In genomic region chr4:41525129-41525528, GRCh38 we compare ENCODE assay signal across 12 cellular contexts. TPM values are rescaled to one million over a fixed set of nuclear protein-coding genes. Genes with fewer than 3 reads are reported as not detected.
DNase-seq lines count a peak whose midpoint lies in the region; ATAC-seq, FAIRE-seq and TF ChIP-seq lines count a peak whose summit lies in the region.
"Had no signal": no experiment of that assay in that cellular context is flagged by ENCODE, and none has a peak within 500 bp of the region (broad histone marks: within the 10 kb centered on the region; RNA-seq: fewer than 3 reads in every experiment).

No MANE protein-coding gene starts in this region.

- in situ Hi-C loops in HepG2 (cut with HindIII; ENCODE audit: extremely low pct_ligation_motif_present, low pct_unique_long_range_greater_than_20kb): no loop called here

- H4K20me1 ChIP-seq in HepG2 (ENCODE audit: insufficient read depth, low read length): no peaks in the 10 kb centered on the region

- ATAC-seq in HepG2: no peak
- ATAC-seq in activated naive CD4-positive, alpha-beta T cell treated with anti-CD3 and anti-CD28 coated beads, Interleukin-2, amount 50 U/mL, for 72 hours: no peak
- ATAC-seq: stimulated activated naive CD8-positive, alpha-beta T cell treated with anti-CD3 and anti-CD28 coated beads, Interleukin-15, Interleukin-2, amounts not matched to agents 100 U/mL and 50 U/mL, for 24 hours had no signal

- no peak for TF ChIP-seq EP300 in HepG2 (IDR thresholded peaks at IDR 0.05; ENCODE audit: low read depth in 2 of 2, low read length in 2 of 2)
- no peak for TF ChIP-seq EP300 in HepG2 (CRISPR knock-in tag; IDR thresholded peaks at IDR 0.05; ENCODE audit: borderline replicate concordance)

- no peaks in the 10 kb centered on the region for H3K79me2 ChIP-seq in HepG2 (ENCODE audit: insufficient read depth, low read length)

- no peaks in the 10 kb centered on the region for H3K4me1 ChIP-seq in liver (ENCODE audit: control insufficient read depth in 4 of 4, insufficient read depth in 4 of 4, low read length in 3 of 4)
- no peaks in the 10 kb centered on the region for H3K4me1 ChIP-seq in HepG2 (ENCODE audit: insufficient read depth, low read length)

- no peak overlapping the region for H3K27ac ChIP-seq in liver (ENCODE audit: low read depth in 1 of 2, low read length in 2 of 2)
- H3K27ac ChIP-seq in HepG2 (ENCODE audit: extremely low read length, insufficient read depth, low read length): no peak overlapping the region
- no peak overlapping the region for H3K27ac ChIP-seq in coronary artery

- peaks cover 6% of the 10 kb centered on the region in 2 donors for H3K9me3 Mint-ChIP-seq in activated naive CD4-positive, alpha-beta T cell treated with anti-CD3 and anti-CD28 coated beads, Interleukin-2, amount 50 U/mL, for 72 hours

- no peak overlapping the region for H3K27ac Mint-ChIP-seq in activated naive CD4-positive, alpha-beta T cell treated with anti-CD3 and anti-CD28 coated beads, Interleukin-2, amount 50 U/mL, for 72 hours

- DNase-seq in HepG2 (ENCODE audit: low spot score) (no peak), bronchial epithelial cell (ENCODE audit: low read depth) (peak; percentile 66), iPS-NIHi7 (ENCODE audit: extremely low spot score) (peak; percentile 26), amygdala (lab: John Stamatoyannopoulos, UW) (no peak), coronary artery (ENCODE audit: low spot score) (no peak), NCI-H2029 treated with DMSO at 0.1 percent for 48 hours (lab: John Stamatoyannopoulos, UW) (no peak)
- DNase-seq in activated naive CD4-positive, alpha-beta T cell treated with anti-CD3 and anti-CD28 coated beads, Interleukin-2, amount 50 U/mL, for 72 hours (ENCODE audit: low spot score in 2 of 2): no peak
- DNase-seq: activated T-cell treated with anti-CD3 and anti-CD28 coated beads, Interleukin-2, amount 50 U/mL, for 48 hours; midbrain; NCI-H82; stimulated activated naive CD8-positive, alpha-beta T cell treated with anti-CD3 and anti-CD28 coated beads, Interleukin-15, Interleukin-2, amounts not matched to agents 100 U/mL and 50 U/mL, for 24 hours had no signal

- H3K9me3 ChIP-seq in liver (ENCODE audit: control insufficient read depth in 4 of 4, low read length in 3 of 4): no peaks in the 10 kb centered on the region
- no peaks in the 10 kb centered on the region for H3K9me3 ChIP-seq in HepG2 (ENCODE audit: low read length)

- no peak for TF ChIP-seq CTCF in liver (IDR thresholded peaks at IDR 0.05; ENCODE audit: low read depth, low read length, missing input control)
- no peak for TF ChIP-seq CTCF in HepG2 (CRISPR knock-in tag; IDR thresholded peaks at IDR 0.05)
- TF ChIP-seq CTCF in bronchial epithelial cell (IDR thresholded peaks at IDR 0.05; ENCODE audit: insufficient read depth, low read length, severe bottlenecking): no peak
- no peak for TF ChIP-seq CTCF in coronary artery (IDR thresholded peaks at IDR 0.05)

- CTCF ChIA-PET in HepG2 (lab: Yijun Ruan, JAX; ENCODE audit: low intra/inter-chr PET ratio, low total read pairs): no interaction called here

- POLR2A ChIA-PET in HepG2 (lab: Yijun Ruan, JAX): no interaction called here

- H3K36me3 ChIP-seq in liver (ENCODE audit: control insufficient read depth in 4 of 4, insufficient read depth in 3 of 4, low read depth in 1 of 4, low read length in 3 of 4) (peaks cover 0 to 2% (median 0%) of the 10 kb centered on the region in 4 donors), HepG2 (replicated peaks in 1 of 2; ENCODE audit: control insufficient read depth in 1 of 2, insufficient read depth in 2 of 2, low read length in 2 of 2) (no peaks in the 10 kb centered on the region), bronchial epithelial cell (ENCODE audit: control insufficient read depth, insufficient read depth, low read length) (no peaks in the 10 kb centered on the region)

- peaks cover 0 to 4% of the 10 kb centered on the region in 2 donors for H3K36me3 Mint-ChIP-seq in activated naive CD4-positive, alpha-beta T cell treated with anti-CD3 and anti-CD28 coated beads, Interleukin-2, amount 50 U/mL, for 72 hours

- 86% methylated on average over 11 of the region's 11 CpGs for WGBS in liver
- WGBS in HepG2 (ENCODE audit: low lambda C conversion rate): 68% methylated on average over 11 of the region's 11 CpGs

- intact Hi-C loops in HepG2 (cut with micrococcal nuclease; ENCODE audit: unreplicated experiment): no loop called here

- no peak overlapping the region for H3K9ac ChIP-seq in liver (ENCODE audit: low read depth in 1 of 2, low read length in 2 of 2)
- no peak overlapping the region for H3K9ac ChIP-seq in HepG2 (ENCODE audit: insufficient read depth, low read depth, low read length)

- H3K27me3 ChIP-seq in liver (ENCODE audit: control insufficient read depth in 4 of 4, insufficient read depth in 4 of 4, low read length in 3 of 4): no peaks in the 10 kb centered on the region
- peaks cover 0 to 4% of the 10 kb centered on the region in 2 experiments; a peak in 1 of 5 replicates for H3K27me3 ChIP-seq in HepG2 (ENCODE audit: control insufficient read depth in 1 of 2, insufficient read depth in 2 of 2, low read length in 2 of 2)
- no peaks in the 10 kb centered on the region for H3K27me3 ChIP-seq in bronchial epithelial cell (ENCODE audit: control insufficient read depth, insufficient read depth, low read length)

- FAIRE-seq in HepG2 (lab: Jason Lieb, UNC): no peak
- FAIRE-seq in bronchial epithelial cell (lab: Jason Lieb, UNC): no peak

- H2AFZ ChIP-seq in HepG2 (ENCODE audit: low read length): no peak overlapping the region

- H3K4me3 ChIP-seq in liver (ENCODE audit: low read depth in 1 of 3, low read length in 3 of 3) (no peak overlapping the region), HepG2 (replicated peaks in 1 of 3; ENCODE audit: insufficient read depth in 1 of 3, low read depth in 2 of 3, low read length in 3 of 3) (no peak overlapping the region), bronchial epithelial cell (ENCODE audit: low read depth, low read length) (no peak overlapping the region), coronary artery (no peak overlapping the region)

- no peak overlapping the region for H3K4me2 ChIP-seq in HepG2 (ENCODE audit: low read depth, low read length)

- TF ChIP-seq RAD21 in liver (IDR thresholded peaks at IDR 0.05) (no peak), HepG2 (CRISPR knock-in tag; IDR thresholded peaks at IDR 0.05) (no peak)

- no peak for TF ChIP-seq POLR2A in HepG2 (IDR thresholded peaks at IDR 0.05; ENCODE audit: insufficient read depth in 1 of 2, low read depth in 2 of 2, low read length in 2 of 2)

- BruUV-seq in HepG2 (replicated peaks; lab: Mats Ljungman, UMichigan): no TSS peak

TF ChIP-seq in liver, 16 proteins besides CTCF, POLR2A, EP300 and RAD21 (continues in another document):
- peak; percentile 36 to 50 for TF ChIP-seq JUND (IDR thresholded peaks at IDR 0.05)

TF ChIP-seq in HepG2, 621 proteins besides CTCF, POLR2A, EP300 and RAD21 (continues in another document):
- TF ChIP-seq NFYC (CRISPR knock-in tag; IDR thresholded peaks at IDR 0.05) (no peak), TBP (CRISPR knock-in tag; IDR thresholded peaks at IDR 0.05) (no peak), ZMAT3 (CRISPR knock-in tag; conservative IDR thresholded peaks at IDR 0.05) (no peak), ZNF543 (CRISPR knock-in tag; IDR thresholded peaks at IDR 0.05) (no peak), ZNF75D (CRISPR knock-in tag; IDR thresholded peaks at IDR 0.05; ENCODE audit: borderline replicate concordance) (no peak), RFX3 (CRISPR knock-in tag; IDR thresholded peaks at IDR 0.05) (no peak)

RNA-seq across cellular contexts. Expression of gene LIMCH1, which starts 12.8 kb away (rescaled TPM):
- total RNA-seq in liver (10 to 100 TPM in 1 of 2 donors, 1 to 10 TPM in 1; 2.0 to 30.6 TPM), HepG2 (2016; rRNA removed; fragmentation: Illumina TruSeq; extraction: Trizol) (not detected in 2 replicates), bronchial epithelial cell (5.2 and 6.8 TPM in 2 replicates)
- polyA plus RNA-seq in liver (1 to 10 TPM; 7.0 to 9.2 TPM), HepG2 (2011; rRNA removed) (0.04 TPM in 1 of 2 replicates, not detected in the other)
- total RNA-seq in HepG2 (2016; cell fraction: cytosol; rRNA removed; fragmentation: Illumina TruSeq; extraction: Trizol; ENCODE audit: low read depth): not detected in 2 replicates
- not detected in 2 replicates for total RNA-seq in HepG2 (2016; cell fraction: insoluble cytoplasmic fraction; rRNA removed; fragmentation: Illumina TruSeq; extraction: Trizol)
- total RNA-seq in HepG2 (2016; cell fraction: membrane; rRNA removed; fragmentation: Illumina TruSeq; extraction: Trizol): not detected in 2 replicates
- total RNA-seq in HepG2 (2016; cell fraction: nucleus; rRNA removed; fragmentation: Illumina TruSeq; extraction: Trizol): not detected in 2 replicates
- 0.01 TPM in 1 of 2 replicates, not detected in the other for polyA plus RNA-seq in HepG2 (2011; cell fraction: cytosol; rRNA removed)
- 0.05 TPM in 1 of 2 replicates, not detected in the other for polyA plus RNA-seq in HepG2 (2011; cell fraction: nucleus; rRNA removed)
- polyA plus RNA-seq in HepG2 (2012): not detected in 2 replicates
- not detected in 2 replicates for polyA plus RNA-seq in HepG2 (2016; cell fraction: cytosol; fragmentation: Illumina TruSeq; extraction: Trizol; ENCODE audit: low read depth)
- polyA plus RNA-seq in HepG2 (2016; cell fraction: insoluble cytoplasmic fraction; fragmentation: Illumina TruSeq; extraction: Trizol; ENCODE audit: low read depth): not detected in 2 replicates
- polyA plus RNA-seq in HepG2 (2016; cell fraction: membrane; fragmentation: Illumina TruSeq; extraction: Trizol; ENCODE audit: low read depth): not detected in 2 replicates
- polyA plus RNA-seq in HepG2 (2016; cell fraction: nucleus; fragmentation: Illumina TruSeq; extraction: Trizol; ENCODE audit: insufficient read depth, low read depth): not detected in 2 replicates
- polyA minus RNA-seq in HepG2 (2011; rRNA and poly(A)+ RNA removed; ENCODE audit: low replicate concordance): 165 TPM in 1 of 2 replicates, not detected in the other
- polyA minus RNA-seq in HepG2 (2011; cell fraction: cytosol; rRNA and poly(A)+ RNA removed): 0.20 and 0.62 TPM in 2 replicates
- polyA minus RNA-seq in HepG2 (2011; cell fraction: nucleus; rRNA and poly(A)+ RNA removed): 0.13 and 0.50 TPM in 2 replicates
- not detected for total RNA-seq in activated naive CD4-positive, alpha-beta T cell treated with anti-CD3 and anti-CD28 coated beads, Interleukin-2, amount 50 U/mL, for 72 hours

Comparison
In these comparisons a context has a peak if more than half of its experiments do, and no peak if none do; other contexts are left out.
1. DNase-seq: peak in bronchial epithelial cell (single experiment) and iPS-NIHi7 (single experiment); none in HepG2 (single experiment), amygdala (0 of 56), coronary artery (single experiment), NCI-H2029 treated with DMSO at 0.1 percent for 48 hours (single experiment) and activated naive CD4-positive, alpha-beta T cell treated with anti-CD3 and anti-CD28 coated beads, Interleukin-2, amount 50 U/mL, for 72 hours (0 of 2).